ENCODE assay signal across 2 cellular contexts in genomic region chr4:123501733-123502132, GRCh38.
TF ChIP-seq lines count a peak whose summit lies in the region.

No MANE protein-coding gene starts in this region.

TF ChIP-seq in GM23338, 12 proteins besides CTCF, POLR2A, EP300 and RAD21:
- TF ChIP-seq ETS1 (IDR thresholded peaks at IDR 0.05) (no peak), NANOG (IDR thresholded peaks at IDR 0.05; ENCODE audit: borderline replicate concordance) (peak; percentile 77; the same call in 1 of the 2 replicates), ZNF462 (CRISPR knock-in tag; IDR thresholded peaks at IDR 0.05) (no peak), CREB1 (CRISPR knock-in tag; IDR thresholded peaks at IDR 0.05; ENCODE audit: low read depth) (no peak), JUNB (IDR thresholded peaks at IDR 0.05; ENCODE audit: unreplicated experiment) (no peak)

TF ChIP-seq in H1, 55 proteins besides CTCF, POLR2A, EP300 and RAD21 (continued from another document):
- TF ChIP-seq ATF2 (IDR thresholded peaks at IDR 0.05; ENCODE audit: low read length) = no peak
- no peak for TF ChIP-seq BACH1 (IDR thresholded peaks at IDR 0.05; ENCODE audit: low read length)
- no peak for TF ChIP-seq CHD7 (IDR thresholded peaks at IDR 0.05; ENCODE audit: insufficient replicate concordance, low read length)
- TF ChIP-seq SP2 (IDR thresholded peaks at IDR 0.05; ENCODE audit: low read length) = no peak
- TF ChIP-seq CREB1 (IDR thresholded peaks at IDR 0.05) = no peak
- no peak for TF ChIP-seq RNF2 (IDR thresholded peaks at IDR 0.05; ENCODE audit: borderline replicate concordance, low read depth, low read length, missing control alignments, poor library complexity, severe bottlenecking)
- no peak for TF ChIP-seq HDAC2 (IDR thresholded peaks at IDR 0.05; ENCODE audit: borderline replicate concordance in 1 of 2, low read depth in 2 of 2, low read length in 2 of 2)
- no peak for TF ChIP-seq TCF12 (IDR thresholded peaks at IDR 0.05; ENCODE audit: low read depth, low read length)
- no peak for TF ChIP-seq TAF7 (optimal IDR thresholded peaks at IDR 0.05; ENCODE audit: borderline replicate concordance, low read depth, low read length)
- no peak for TF ChIP-seq JUND (IDR thresholded peaks at IDR 0.05; ENCODE audit: low read length)
- no peak for TF ChIP-seq CBX8 (IDR thresholded peaks at IDR 0.05; ENCODE audit: borderline replicate concordance, low read depth, low read length)
